7 cellular contexts compared by ENCODE assay signal in genomic region chr14:22391908-22392307, GRCh38.
DNase-seq lines count a peak whose midpoint lies in the region; ATAC-seq and TF ChIP-seq lines count a peak whose summit lies in the region.

No MANE protein-coding gene starts in this region.

- POLR2A ChIA-PET in RWPE1 (lab: Yijun Ruan, JAX; ENCODE audit: low non-redundant PET): no interaction called here

- H3K4me3 Mint-ChIP-seq in naive B cell: peak overlapping the region in 2 of 8 donors; percentile 47 to 62

- H3K9me3 Mint-ChIP-seq in naive B cell: no peaks in the 10 kb centered on the region

- no peak overlapping the region for H3K4me3 ChIP-seq in HL-60 (replicated peaks; ENCODE audit: insufficient read depth, low read length)

- no peaks in the 10 kb centered on the region for H3K27me3 Mint-ChIP-seq in naive B cell

- H3K27ac Mint-ChIP-seq in naive B cell: peak overlapping the region in 5 of 6 donors; percentile 8 to 84 (median 35)

- peak; percentile 59 to 65 for ATAC-seq in naive B cell (ENCODE audit: low read depth in 2 of 2)

- H3K27me3 ChIP-seq in HL-60 (ENCODE audit: insufficient read depth, poor library complexity, severe bottlenecking): no peaks in the 10 kb centered on the region

- H3K36me3 Mint-ChIP-seq in naive B cell: no peaks in the 10 kb centered on the region

- CTCF ChIA-PET in RWPE1 (lab: Yijun Ruan, JAX): interaction anchor here (0.9 to 3.7 kb wide), 3 partner anchors 80 to 198 kb away, joined by 4 to 17 read pairs (median 6); no protein-coding TSS in a partner anchor

- H3K27ac ChIP-seq in HL-60 (replicated peaks) (no peak overlapping the region), RWPE1 (no peak overlapping the region)

- TF ChIP-seq CTCF in HL-60 (IDR thresholded peaks at IDR 0.05; ENCODE audit: insufficient read depth, low read length) (peak; percentile 71), RWPE1 (conservative IDR thresholded peaks at IDR 0.05; ENCODE audit: low read depth) (peak; percentile 63)

- DNase-seq in GM03348 (ENCODE audit: low spot score) (peak; percentile 65), HL-60 (ENCODE audit: low read depth in 1 of 2, low spot score in 1 of 2) (peak; percentile 73 to 87), RWPE1 (ENCODE audit: low spot score) (peak; percentile 64), fibroblast of gingiva (ENCODE audit: low read depth) (peak; percentile 29), naive B cell (peak; percentile 46), NCI-H1048 (lab: John Stamatoyannopoulos, UW) (no peak)
- DNase-seq in activated CD4-positive, alpha-beta T cell treated with anti-CD3 and anti-CD28 coated beads, Interleukin-2, amount 50 U/mL, for 48 hours: no peak

- peaks cover 24 to 44% (median 33%) of the 10 kb centered on the region in 3 donors for H3K4me1 Mint-ChIP-seq in naive B cell

Comparison
In these comparisons a context has a peak if more than half of its experiments do, and no peak if none do; other contexts are left out.
1. DNase-seq: peak in GM03348 (single experiment), HL-60 (2 of 2), RWPE1 (single experiment), fibroblast of gingiva (single experiment) and naive B cell (single experiment); none in NCI-H1048 (single experiment) and activated CD4-positive, alpha-beta T cell treated with anti-CD3 and anti-CD28 coated beads, Interleukin-2, amount 50 U/mL, for 48 hours (0 of 2).